8 cellular contexts compared by ENCODE assay signal in the genomic region with DNA sequence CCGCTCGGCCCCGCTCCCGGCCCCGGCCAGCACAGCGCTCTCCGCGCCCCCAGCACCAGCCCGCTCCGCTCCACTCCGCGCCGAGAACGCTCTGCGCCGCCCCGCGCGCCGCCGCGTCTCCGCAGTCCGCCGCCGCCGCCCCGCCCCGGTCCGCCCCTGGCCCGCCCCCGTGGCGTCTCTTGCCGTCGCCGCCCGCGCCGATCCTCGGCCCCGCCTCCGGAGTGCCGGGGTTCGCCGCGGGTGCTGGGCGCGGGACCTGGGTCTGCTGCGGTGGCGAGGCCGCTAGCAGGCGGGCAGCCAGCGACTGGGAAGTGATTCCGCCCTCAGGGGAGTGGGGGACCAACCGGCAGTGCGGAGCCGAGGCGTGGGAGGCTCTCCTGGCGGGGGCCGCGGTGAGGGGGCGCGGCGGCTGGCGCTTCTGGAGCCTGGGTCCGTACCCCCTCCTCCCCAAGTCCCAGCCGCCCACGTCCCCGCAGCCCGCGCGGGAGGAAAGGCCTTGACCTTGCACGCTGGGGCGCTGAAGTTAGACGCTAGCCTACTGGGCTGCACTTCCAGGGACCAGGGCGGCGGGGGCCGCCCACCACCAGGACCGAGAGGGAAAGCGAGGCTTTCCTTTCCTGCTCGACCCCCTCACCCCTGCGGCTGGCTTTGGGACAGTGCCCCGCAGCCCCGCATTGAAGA. TPM values are rescaled to one million over a fixed set of nuclear protein-coding genes. Genes with fewer than 3 reads are reported as not detected.
A peak's percentile ranks its signal among the peaks of the same experiment; 100 is the strongest.
DNase-seq lines count a peak whose midpoint lies in the region; ATAC-seq and TF ChIP-seq lines count a peak whose summit lies in the region.

A gene with protein sequence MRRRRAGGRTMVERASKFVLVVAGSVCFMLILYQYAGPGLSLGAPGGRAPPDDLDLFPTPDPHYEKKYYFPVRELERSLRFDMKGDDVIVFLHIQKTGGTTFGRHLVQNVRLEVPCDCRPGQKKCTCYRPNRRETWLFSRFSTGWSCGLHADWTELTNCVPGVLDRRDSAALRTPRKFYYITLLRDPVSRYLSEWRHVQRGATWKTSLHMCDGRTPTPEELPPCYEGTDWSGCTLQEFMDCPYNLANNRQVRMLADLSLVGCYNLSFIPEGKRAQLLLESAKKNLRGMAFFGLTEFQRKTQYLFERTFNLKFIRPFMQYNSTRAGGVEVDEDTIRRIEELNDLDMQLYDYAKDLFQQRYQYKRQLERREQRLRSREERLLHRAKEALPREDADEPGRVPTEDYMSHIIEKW (minus strand): TSS at position 93 of the 681 bp plus-strand sequence. CDS start 305 bp downstream, outside the sequence.

- CTCF ChIA-PET in AG04450 (lab: Charles Lee): no interaction called here

- TF ChIP-seq CTCF in AG04450 (IDR thresholded peaks at IDR 0.05; ENCODE audit: low read depth, low read length): no peak
- TF ChIP-seq CTCF in choroid plexus epithelial cell (conservative IDR thresholded peaks at IDR 0.05; ENCODE audit: low read depth, low read length): no peak

- H3K4me3 ChIP-seq in AG04450 (ENCODE audit: low read depth, low read length) (peak within 1 kb of the TSS; percentile 84), choroid plexus epithelial cell (ENCODE audit: low read depth, low read length) (peak within 1 kb of the TSS; percentile 77)

- ATAC-seq in GM18867 (IDR thresholded peaks at IDR 0.05; ENCODE audit: unreplicated experiment): peak; percentile 70
- ATAC-seq in HG03097 (IDR thresholded peaks at IDR 0.05; ENCODE audit: low FRiP score, unreplicated experiment): peak; percentile 60

- POLR2A ChIA-PET in AG04450 (lab: Yijun Ruan, JAX): no interaction called here

- peaks cover 3% of the 10 kb centered on the region; the same call in 1 of the 2 replicates for H3K9me3 ChIP-seq in AG04450 (ENCODE audit: control insufficient read depth, insufficient read depth, low read length)

- no peak within 1 kb of the TSS for H3K27ac ChIP-seq in AG04450 (ENCODE audit: low read depth, low read length)

- no peaks in the 10 kb centered on the region for H3K27me3 ChIP-seq in AG04450 (ENCODE audit: control insufficient read depth, insufficient read depth, low read length)

- no peak for DNase-seq in AG04450 (ENCODE audit: low read depth, low spot score)
- peak; percentile 27 for DNase-seq in NCI-H446 treated with DMSO at 0.1 percent for 48 hours (lab: John Stamatoyannopoulos, UW)
- peak; percentile 86 to 89 for DNase-seq in activated CD4-positive, alpha-beta T cell treated with anti-CD3 and anti-CD28 coated beads for 4 hours
- peak; percentile 80 for DNase-seq in choroid plexus epithelial cell (ENCODE audit: low read depth)
- DNase-seq in kidney tubule cell (ENCODE audit: low spot score): peak; percentile 82
- DNase-seq in stimulated activated CD4-positive, alpha-beta T cell treated with anti-CD3 and anti-CD28 coated beads, Interleukin-1b, Interleukin-23, amount 100 ng/mL, for 1 hour (ENCODE audit: low read depth in 2 of 2): peak; percentile 71 to 90

RNA-seq across cellular contexts. Expression of the gene that starts here (rescaled TPM):
- polyA plus RNA-seq in AG04450 (2011; rRNA removed): 22.4 and 34.1 TPM in 2 replicates
- polyA minus RNA-seq in AG04450 (2011; rRNA and poly(A)+ RNA removed): 31.3 and 39.9 TPM in 2 replicates
